Comparison of ENCODE assay signal across 20 cellular contexts in genomic region chr11:64590763-64591221, GRCh38. TPM values are rescaled to one million over a fixed set of nuclear protein-coding genes. Genes with fewer than 3 reads are reported as not detected.
DNase-seq lines count a peak whose midpoint lies in the region; ATAC-seq and TF ChIP-seq lines count a peak whose summit lies in the region.
"Had no signal": no experiment of that assay in that cellular context is flagged by ENCODE, and none has a peak within 500 bp of the region (broad histone marks: within the 10 kb centered on the region; RNA-seq: fewer than 3 reads in every experiment).

TSS of gene SLC22A12 (plus strand) at chr11:64591220. CDS start at chr11:64591557, 337 bp downstream.

- H3K36me3 ChIP-seq in right lobe of liver = no peaks in the 10 kb centered on the region

- peaks cover 16% of the 10 kb centered on the region for H3K9me3 Mint-ChIP-seq in chondrocyte (ENCODE audit: low read depth)

- peaks cover 29% of the 10 kb centered on the region for H3K27me3 Mint-ChIP-seq in chondrocyte (ENCODE audit: low read depth)

- peaks cover 8% of the 10 kb centered on the region for H3K4me1 Mint-ChIP-seq in chondrocyte (ENCODE audit: low read depth)

- H3K27ac ChIP-seq in right lobe of liver = no peak within 1 kb of the TSS

- peaks cover 10% of the 10 kb centered on the region for H3K36me3 Mint-ChIP-seq in chondrocyte (ENCODE audit: low read depth)
- H3K36me3 Mint-ChIP-seq: CD8-positive, alpha-beta T cell had no signal

- peaks cover 0 to 4% (median 0%) of the 10 kb centered on the region in 4 donors for H3K9me3 ChIP-seq in right lobe of liver

- no peak within 1 kb of the TSS for H3K4me3 Mint-ChIP-seq in chondrocyte (ENCODE audit: unreplicated experiment)
- H3K4me3 Mint-ChIP-seq: CD8-positive, alpha-beta T cell had no signal

- peak; percentile 34 for DNase-seq in activated effector memory CD4-positive, alpha-beta T cell treated with anti-CD3 and anti-CD28 coated beads, Interleukin-2, amount 50 U/mL, for 16 hours
- DNase-seq in activated effector memory CD4-positive, alpha-beta T cell treated with Interleukin-2 at 50 U/mL for 16 hours = no peak
- DNase-seq in chondrocyte (ENCODE audit: low spot score) (peak; percentile 57), right lobe of liver (peak; percentile 16 to 44 (median 30)), renal cortical epithelial cell (ENCODE audit: low read depth) (peak; percentile 6), NCI-H2107 treated with DMSO at 0.1 percent for 48 hours (lab: John Stamatoyannopoulos, UW; ENCODE audit: unreplicated experiment) (no peak), SIG-M5 treated with dmso at 0.1 percent for 504 hours (lab: John Stamatoyannopoulos, UW; ENCODE audit: unreplicated experiment) (no peak)
- no peak for DNase-seq in stimulated activated CD4-positive, alpha-beta T cell treated with anti-CD3 and anti-CD28 coated beads, Interleukin-15, amount 100 ng/mL, for 24 hours
- DNase-seq: CD8-positive, alpha-beta T cell; DND-41; NCI-H1417; NCI-H187 treated with DMSO at 0.1 percent for 48 hours; NCI-H2171; NCI-H446; NCI-H69; OCI-M1; RPMI8226 had no signal

- intact Hi-C loops in right lobe of liver (cut with DNase I) = no loop called here

- TF ChIP-seq POLR2A in right lobe of liver (IDR thresholded peaks at IDR 0.05) = no peak

- H3K27ac Mint-ChIP-seq in chondrocyte (ENCODE audit: unreplicated experiment) = no peak within 1 kb of the TSS
- H3K27ac Mint-ChIP-seq: CD8-positive, alpha-beta T cell had no signal

- H3K4me1 ChIP-seq in right lobe of liver = peaks cover 0 to 7% (median 0%) of the 10 kb centered on the region in 4 donors

- WGBS in right lobe of liver (ENCODE audit: insufficient coverage, low coverage, low lambda C conversion rate, missing lambda C conversion rate) = 20% methylated on average over 2 of the region's 14 CpGs

- peak in 3 of 4 donors; percentile 38 to 75 (median 67) for ATAC-seq in right lobe of liver
- ATAC-seq: CD8-positive, alpha-beta T cell; HCT116; K562 had no signal

- TF ChIP-seq CTCF in chondrocyte (IDR thresholded peaks at IDR 0.05) = no peak
- TF ChIP-seq CTCF in right lobe of liver (IDR thresholded peaks at IDR 0.05) = no peak

- no peak within 1 kb of the TSS for H3K4me3 ChIP-seq in right lobe of liver
- H3K4me3 ChIP-seq: K562 had no signal

- no peaks in the 10 kb centered on the region for H3K27me3 ChIP-seq in right lobe of liver

RNA-seq across cellular contexts. Expression of gene SLC22A12, which starts in this region (rescaled TPM):
- total RNA-seq in chondrocyte = not detected in 3 replicates
- under 1 TPM in 3 of 6 experiments, not detected in 3; 0.22 to 0.80 (median 0.74) TPM for total RNA-seq in right lobe of liver
- total RNA-seq in renal cortical epithelial cell = not detected in 2 replicates
- total RNA-seq: A172; CD8-positive, alpha-beta T cell; K562 had no signal

Comparison
In these comparisons a context has a peak if more than half of its experiments do, and no peak if none do; other contexts are left out.
1. Peak in DNase-seq in chondrocyte; RNA of the gene not detected or under 1 TPM.
2. Peak in DNase-seq and ATAC-seq in right lobe of liver; RNA of the gene not detected or under 1 TPM.
3. Peak in DNase-seq in renal cortical epithelial cell; RNA of the gene not detected or under 1 TPM.